In the genomic region with DNA sequence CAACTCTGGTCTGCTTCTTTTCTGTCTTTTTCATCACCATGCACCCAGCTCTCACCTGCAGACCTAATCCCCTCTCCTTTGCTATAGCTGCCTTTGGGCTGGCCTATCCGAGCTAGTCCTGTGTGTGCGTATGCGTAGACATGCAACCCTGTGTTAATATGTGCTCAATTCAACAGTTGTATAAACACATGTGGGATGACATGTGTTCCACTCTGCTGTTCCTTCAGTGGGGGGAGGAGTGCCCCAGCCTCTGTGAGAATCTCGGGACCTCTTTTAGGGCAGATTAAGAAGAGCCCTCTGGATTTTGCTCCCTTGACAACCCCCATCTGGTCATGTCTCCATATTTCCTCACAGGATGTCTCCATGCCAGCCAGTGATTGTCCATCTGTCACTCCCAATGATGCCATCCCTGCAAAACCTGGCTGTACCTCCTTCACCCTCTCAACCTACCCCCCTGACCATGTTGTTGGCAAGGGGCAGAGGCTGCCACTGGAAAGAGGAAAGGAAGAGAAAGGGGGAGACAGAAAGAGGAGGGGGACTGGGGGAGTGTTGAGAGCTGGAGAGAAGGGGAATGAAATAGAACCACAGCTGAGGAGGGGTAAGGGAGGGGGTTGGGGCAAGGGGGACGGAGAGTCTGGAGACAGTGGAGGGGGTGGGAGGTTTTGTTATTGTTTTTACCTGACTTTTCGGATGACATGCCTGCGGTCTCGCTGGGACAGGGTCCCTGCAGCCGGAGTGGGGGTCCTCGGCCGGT, we compare ENCODE assay signal across 8 cellular contexts. TPM values are rescaled to one million over a fixed set of nuclear protein-coding genes. Genes with fewer than 3 reads are reported as not detected.
A peak's percentile ranks its signal among the peaks of the same experiment; 100 is the strongest.
DNase-seq lines count a peak whose midpoint lies in the region; ATAC-seq and FAIRE-seq lines count a peak whose summit lies in the region.
"Had no signal": no experiment of that assay in that cellular context is flagged by ENCODE, and none has a peak within 500 bp of the region (broad histone marks: within the 10 kb centered on the region; RNA-seq: fewer than 3 reads in every experiment).

No MANE protein-coding gene starts in this region.

- H3K36me3 ChIP-seq in iPS-15b (ENCODE audit: control insufficient read depth, insufficient read depth, low read length) = no peaks in the 10 kb centered on the region
- peaks cover 3 to 10% of the 10 kb centered on the region in 2 donors for H3K36me3 ChIP-seq in stomach smooth muscle (ENCODE audit: control insufficient read depth in 2 of 2, insufficient read depth in 2 of 2, low read length in 2 of 2)

- DNase-seq in HTR-8/SVneo (ENCODE audit: insufficient read length, low spot score) = no peak
- no peak for DNase-seq in SK-N-DZ (ENCODE audit: low spot score)
- no peak for DNase-seq in NCI-H510A treated with DMSO at 0.1 percent for 48 hours (lab: John Stamatoyannopoulos, UW)

- FAIRE-seq in HTR-8/SVneo (lab: Jason Lieb, UNC) = peak; percentile 55
- FAIRE-seq: GM12892 had no signal

- peaks cover 22% of the 10 kb centered on the region for H3K4me1 ChIP-seq in iPS-15b (ENCODE audit: control insufficient read depth, insufficient read depth, low read length)
- peaks cover 53% of the 10 kb centered on the region for H3K4me1 ChIP-seq in stomach smooth muscle (ENCODE audit: control insufficient read depth, insufficient read depth, low read length)

- peak overlapping the region; percentile 64 for H3K27ac Mint-ChIP-seq in activated naive CD8-positive, alpha-beta T cell

- H3K36me3 Mint-ChIP-seq in activated naive CD8-positive, alpha-beta T cell = no peaks in the 10 kb centered on the region

- H3K9ac ChIP-seq in iPS-15b (ENCODE audit: low read depth, low read length) (no peak overlapping the region), stomach smooth muscle (ENCODE audit: low read length in 2 of 2) (peak overlapping the region; percentile 51 to 78)

- peak overlapping the region; percentile 31 for H3K4me3 ChIP-seq in iPS-15b (ENCODE audit: low read depth, low read length)
- peak overlapping the region; percentile 90 to 96 for H3K4me3 ChIP-seq in stomach smooth muscle (ENCODE audit: low read length in 2 of 2)

- peak overlapping the region; percentile 84 for H3K4me3 Mint-ChIP-seq in activated naive CD8-positive, alpha-beta T cell

- H3K9me3 Mint-ChIP-seq in activated naive CD8-positive, alpha-beta T cell (ENCODE audit: low read depth) = no peaks in the 10 kb centered on the region

- no peaks in the 10 kb centered on the region for H3K27me3 Mint-ChIP-seq in activated naive CD8-positive, alpha-beta T cell

- peaks cover 55% of the 10 kb centered on the region for H3K4me1 Mint-ChIP-seq in activated naive CD8-positive, alpha-beta T cell (ENCODE audit: low read depth)

- no peak for ATAC-seq in GM18867 (IDR thresholded peaks at IDR 0.05; ENCODE audit: unreplicated experiment)

- peaks cover 48% of the 10 kb centered on the region for H3K27me3 ChIP-seq in iPS-15b (ENCODE audit: control insufficient read depth, insufficient read depth, low read length)
- no peaks in the 10 kb centered on the region for H3K27me3 ChIP-seq in stomach smooth muscle (ENCODE audit: control insufficient read depth in 1 of 2, insufficient read depth in 2 of 2, low read length in 2 of 2)

- H3K27ac ChIP-seq in stomach smooth muscle (ENCODE audit: low read length) = peak overlapping the region; percentile 24

- H3K9me3 ChIP-seq in iPS-15b (ENCODE audit: control insufficient read depth, insufficient read depth, low read length) = no peaks in the 10 kb centered on the region
- no peaks in the 10 kb centered on the region for H3K9me3 ChIP-seq in stomach smooth muscle (ENCODE audit: control insufficient read depth in 2 of 2, low read length in 2 of 2)

RNA-seq across cellular contexts. Expression of a gene that starts 0.4 kb away (rescaled TPM):
- polyA plus RNA-seq in SK-N-DZ (2014; cell fraction: cytosol; rRNA removed) = 0.37 TPM in 1 of 2 replicates, not detected in the other
- 0.25 and 1.9 TPM in 2 replicates for polyA plus RNA-seq in SK-N-DZ (2014; cell fraction: nucleus; rRNA removed)

RNA-seq across cellular contexts. Expression of a gene that starts 2.6 kb away (rescaled TPM):
- polyA plus RNA-seq in SK-N-DZ (2014; cell fraction: cytosol; rRNA removed) = 37.6 and 39.7 TPM in 2 replicates
- polyA plus RNA-seq in SK-N-DZ (2014; cell fraction: nucleus; rRNA removed) = 55.2 and 163 TPM in 2 replicates

RNA-seq across cellular contexts. Expression of a gene that starts 13.1 kb away (rescaled TPM):
- 5.8 and 7.3 TPM in 2 replicates for polyA plus RNA-seq in SK-N-DZ (2014; cell fraction: cytosol; rRNA removed)
- 56.1 and 73.5 TPM in 2 replicates for polyA plus RNA-seq in SK-N-DZ (2014; cell fraction: nucleus; rRNA removed)

RNA-seq across cellular contexts. Expression of a gene that starts 21.2 kb away (rescaled TPM):
- 12.6 and 12.9 TPM in 2 replicates for polyA plus RNA-seq in SK-N-DZ (2014; cell fraction: cytosol; rRNA removed)
- polyA plus RNA-seq in SK-N-DZ (2014; cell fraction: nucleus; rRNA removed) = 5.5 and 8.7 TPM in 2 replicates

RNA-seq across cellular contexts. Expression of a gene that starts 23.3 kb away (rescaled TPM):
- polyA plus RNA-seq in SK-N-DZ (2014; cell fraction: cytosol; rRNA removed) = 30.2 and 31.3 TPM in 2 replicates
- 60.3 and 81.6 TPM in 2 replicates for polyA plus RNA-seq in SK-N-DZ (2014; cell fraction: nucleus; rRNA removed)
